ENCODE assay signal across 1 cellular context in the genomic region with DNA sequence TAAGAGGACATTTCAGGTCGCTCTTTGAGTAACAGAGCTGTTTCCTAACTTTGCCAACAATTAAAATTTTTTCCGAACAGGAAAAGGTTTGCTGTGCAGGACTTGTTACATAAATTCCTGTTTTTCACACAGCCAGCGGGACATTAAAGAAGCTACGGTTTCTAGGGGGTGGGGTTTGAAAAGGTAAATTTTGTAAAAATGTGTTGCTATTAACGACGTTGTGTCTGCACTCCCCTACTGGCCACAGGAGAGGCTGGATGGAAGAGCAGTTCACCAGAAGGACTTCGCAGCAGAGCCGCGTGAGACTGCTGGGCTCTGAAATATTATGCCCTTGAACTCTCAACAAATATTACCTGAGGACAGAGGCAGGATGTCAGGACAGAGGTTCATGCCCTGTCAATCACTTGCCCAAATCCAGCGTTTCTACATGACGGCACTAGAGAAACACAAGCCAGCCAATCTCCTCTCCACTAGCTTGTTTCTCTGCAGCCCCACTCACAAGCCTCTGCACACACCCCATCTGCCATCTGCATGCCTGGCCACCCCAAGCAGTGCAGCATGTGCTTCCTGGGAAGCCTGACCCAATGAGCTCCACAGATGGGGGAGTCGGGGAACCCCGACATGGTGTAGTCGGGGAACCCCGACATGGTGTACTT.
A peak's percentile ranks its signal among the peaks of the same experiment; 100 is the strongest.
TF ChIP-seq lines count a peak whose summit lies in the region.

No MANE protein-coding gene starts in this region.

TF ChIP-seq in HepG2, 621 proteins besides CTCF, POLR2A, EP300 and RAD21 (continued from another document and continues in another):
- TF ChIP-seq ZNF318 (CRISPR knock-in tag; IDR thresholded peaks at IDR 0.05) = no peak
- no peak for TF ChIP-seq ZSCAN29 (CRISPR knock-in tag; conservative IDR thresholded peaks at IDR 0.05)
- TF ChIP-seq ZNF263 (CRISPR knock-in tag; IDR thresholded peaks at IDR 0.05) = no peak
- TF ChIP-seq ZC3H13 (CRISPR knock-in tag; IDR thresholded peaks at IDR 0.05) = no peak
- no peak for TF ChIP-seq RORA (CRISPR knock-in tag; IDR thresholded peaks at IDR 0.05)
- TF ChIP-seq PAX8 (CRISPR knock-in tag; IDR thresholded peaks at IDR 0.05; ENCODE audit: borderline replicate concordance) = no peak
- TF ChIP-seq CC2D1A (CRISPR knock-in tag; IDR thresholded peaks at IDR 0.05) = no peak
- TF ChIP-seq JUN (CRISPR knock-in tag; IDR thresholded peaks at IDR 0.05) = no peak
- no peak for TF ChIP-seq ZFY (CRISPR knock-in tag; IDR thresholded peaks at IDR 0.05)
- TF ChIP-seq ZNF546 (CRISPR knock-in tag; conservative IDR thresholded peaks at IDR 0.05) = 0 out of 2 replicates have a peak, but pooled peaks have one; percentile 34
- no peak for TF ChIP-seq CSRNP2 (CRISPR knock-in tag; conservative IDR thresholded peaks at IDR 0.05; ENCODE audit: low read depth)
- no peak; the same call in 1 of the 2 replicates for TF ChIP-seq ZIK1 (CRISPR knock-in tag; IDR thresholded peaks at IDR 0.05; ENCODE audit: borderline replicate concordance, low read depth)
- TF ChIP-seq, protein P1, sequence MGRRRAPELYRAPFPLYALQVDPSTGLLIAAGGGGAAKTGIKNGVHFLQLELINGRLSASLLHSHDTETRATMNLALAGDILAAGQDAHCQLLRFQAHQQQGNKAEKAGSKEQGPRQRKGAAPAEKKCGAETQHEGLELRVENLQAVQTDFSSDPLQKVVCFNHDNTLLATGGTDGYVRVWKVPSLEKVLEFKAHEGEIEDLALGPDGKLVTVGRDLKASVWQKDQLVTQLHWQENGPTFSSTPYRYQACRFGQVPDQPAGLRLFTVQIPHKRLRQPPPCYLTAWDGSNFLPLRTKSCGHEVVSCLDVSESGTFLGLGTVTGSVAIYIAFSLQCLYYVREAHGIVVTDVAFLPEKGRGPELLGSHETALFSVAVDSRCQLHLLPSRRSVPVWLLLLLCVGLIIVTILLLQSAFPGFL (CRISPR knock-in tag; IDR thresholded peaks at IDR 0.05) = no peak
- TF ChIP-seq, protein P2, sequence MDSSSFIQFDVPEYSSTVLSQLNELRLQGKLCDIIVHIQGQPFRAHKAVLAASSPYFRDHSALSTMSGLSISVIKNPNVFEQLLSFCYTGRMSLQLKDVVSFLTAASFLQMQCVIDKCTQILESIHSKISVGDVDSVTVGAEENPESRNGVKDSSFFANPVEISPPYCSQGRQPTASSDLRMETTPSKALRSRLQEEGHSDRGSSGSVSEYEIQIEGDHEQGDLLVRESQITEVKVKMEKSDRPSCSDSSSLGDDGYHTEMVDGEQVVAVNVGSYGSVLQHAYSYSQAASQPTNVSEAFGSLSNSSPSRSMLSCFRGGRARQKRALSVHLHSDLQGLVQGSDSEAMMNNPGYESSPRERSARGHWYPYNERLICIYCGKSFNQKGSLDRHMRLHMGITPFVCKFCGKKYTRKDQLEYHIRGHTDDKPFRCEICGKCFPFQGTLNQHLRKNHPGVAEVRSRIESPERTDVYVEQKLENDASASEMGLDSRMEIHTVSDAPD (CRISPR knock-in tag; IDR thresholded peaks at IDR 0.05) = no peak
- no peak for TF ChIP-seq KIAA2018 (CRISPR knock-in tag; IDR thresholded peaks at IDR 0.05; ENCODE audit: borderline replicate concordance)
- TF ChIP-seq SMARCE1 (IDR thresholded peaks at IDR 0.05; ENCODE audit: borderline replicate concordance) = no peak
- peak; percentile 92 for TF ChIP-seq ESRRA (CRISPR knock-in tag; IDR thresholded peaks at IDR 0.05; ENCODE audit: low read depth)
- peak; percentile 42; the same call in 1 of the 2 replicates for TF ChIP-seq SMC3 (IDR thresholded peaks at IDR 0.05; ENCODE audit: low read length)
- no peak for TF ChIP-seq E2F5 (CRISPR knock-in tag; conservative IDR thresholded peaks at IDR 0.05)
- TF ChIP-seq POLR2AphosphoS2 (IDR thresholded peaks at IDR 0.05; ENCODE audit: low read depth, low read length) = no peak
- no peak; the same call in 1 of the 2 replicates for TF ChIP-seq NCOA1 (CRISPR knock-in tag; IDR thresholded peaks at IDR 0.05)
- no peak for TF ChIP-seq ZNF337 (CRISPR knock-in tag; IDR thresholded peaks at IDR 0.05; ENCODE audit: borderline replicate concordance, low read depth)
- no peak for TF ChIP-seq MAZ (IDR thresholded peaks at IDR 0.05; ENCODE audit: borderline replicate concordance, low read depth, low read length)
- no peak for TF ChIP-seq MAZ (CRISPR knock-in tag; IDR thresholded peaks at IDR 0.05; ENCODE audit: low read depth)
- TF ChIP-seq HOXA9 (CRISPR knock-in tag; IDR thresholded peaks at IDR 0.05; ENCODE audit: borderline replicate concordance) = no peak
- TF ChIP-seq FOXM1 (CRISPR knock-in tag; IDR thresholded peaks at IDR 0.05) = no peak
- peak; percentile 57 for TF ChIP-seq ZGPAT (CRISPR knock-in tag; IDR thresholded peaks at IDR 0.05)
- no peak for TF ChIP-seq ZNF879 (CRISPR knock-in tag; IDR thresholded peaks at IDR 0.05)
- no peak for TF ChIP-seq ZNF616 (CRISPR knock-in tag; IDR thresholded peaks at IDR 0.05; ENCODE audit: low read depth)
